In genomic region chr21:34498623-34499022, GRCh38 we compare ENCODE assay signal across 18 cellular contexts. TPM values are rescaled to one million over a fixed set of nuclear protein-coding genes. Genes with fewer than 3 reads are reported as not detected.
A peak's percentile ranks its signal among the peaks of the same experiment; 100 is the strongest.
DNase-seq lines count a peak whose midpoint lies in the region; TF ChIP-seq lines count a peak whose summit lies in the region.
"Had no signal": no experiment of that assay in that cellular context is flagged by ENCODE, and none has a peak within 500 bp of the region (broad histone marks: within the 10 kb centered on the region; RNA-seq: fewer than 3 reads in every experiment).

No MANE protein-coding gene starts in this region.

- H3K4me3 Mint-ChIP-seq in osteocyte (ENCODE audit: unreplicated experiment): no peak overlapping the region
- H3K4me3 Mint-ChIP-seq: activated naive CD8-positive, alpha-beta T cell treated with anti-CD3 and anti-CD28 coated beads for 36 hours; activated T-cell treated with anti-CD3 and anti-CD28 coated beads, Interleukin-2, amount 50 U/mL, for 24 hours; memory B cell; nephron had no signal

- H3K4me1 Mint-ChIP-seq in osteocyte (ENCODE audit: unreplicated experiment): peaks cover 20% of the 10 kb centered on the region
- H3K4me1 Mint-ChIP-seq: activated naive CD8-positive, alpha-beta T cell treated with anti-CD3 and anti-CD28 coated beads for 36 hours; memory B cell; nephron had no signal

- peaks cover 25% of the 10 kb centered on the region for H3K9me3 Mint-ChIP-seq in osteocyte (ENCODE audit: unreplicated experiment)

- peaks cover 13% of the 10 kb centered on the region for H3K36me3 Mint-ChIP-seq in osteocyte (ENCODE audit: unreplicated experiment)
- H3K36me3 Mint-ChIP-seq: activated naive CD8-positive, alpha-beta T cell treated with anti-CD3 and anti-CD28 coated beads for 36 hours had no signal

- TF ChIP-seq CTCF in choroid plexus epithelial cell (conservative IDR thresholded peaks at IDR 0.05; ENCODE audit: low read depth, low read length): no peak
- no peak for TF ChIP-seq CTCF in osteocyte (IDR thresholded peaks at IDR 0.05)

- H3K4me3 ChIP-seq in choroid plexus epithelial cell (ENCODE audit: low read depth, low read length): no peak overlapping the region
- H3K4me3 ChIP-seq: upper lobe of left lung had no signal

- CTCF ChIA-PET in HEK293T (lab: Yijun Ruan, JAX): interaction anchor here (1.8 kb wide), 1 partner anchor 12 kb away, joined by 4 read pairs; no protein-coding TSS in a partner anchor

- peak overlapping the region; percentile 15 for H3K27ac Mint-ChIP-seq in osteocyte (ENCODE audit: unreplicated experiment)
- H3K27ac Mint-ChIP-seq: activated naive CD8-positive, alpha-beta T cell treated with anti-CD3 and anti-CD28 coated beads for 36 hours; activated T-cell treated with anti-CD3 and anti-CD28 coated beads, Interleukin-2, amount 50 U/mL, for 24 hours; memory B cell; nephron had no signal

- DNase-seq in NCI-H146 (lab: John Stamatoyannopoulos, UW): peak; percentile 0
- no peak for DNase-seq in NCI-H146 treated with DMSO at 0.1 percent for 48 hours (lab: John Stamatoyannopoulos, UW; ENCODE audit: unreplicated experiment)
- DNase-seq in NCI-H2196 (lab: John Stamatoyannopoulos, UW; ENCODE audit: unreplicated experiment): peak; percentile 31
- peak; percentile 87 for DNase-seq in choroid plexus epithelial cell (ENCODE audit: low read depth)
- no peak for DNase-seq in osteocyte (ENCODE audit: extremely low spot score, unreplicated experiment)
- DNase-seq in HEK293T (ENCODE audit: extremely low spot score): no peak
- DNase-seq in stimulated activated naive CD4-positive, alpha-beta T cell treated with Interleukin-2 at 50 U/mL for 16 hours (lab: John Stamatoyannopoulos, UW): no peak
- DNase-seq in activated CD8-positive, alpha-beta memory T cell treated with anti-CD3 and anti-CD28 coated beads, Interleukin-2, amount 50 U/mL, for 48 hours: no peak
- DNase-seq: activated naive CD8-positive, alpha-beta T cell treated with anti-CD3 and anti-CD28 coated beads for 36 hours; activated T-cell treated with anti-CD3 and anti-CD28 coated beads, Interleukin-2, amount 50 U/mL, for 24 hours; KG1; NCI-H1436; NCI-H774; stimulated activated CD4-positive, alpha-beta T cell treated with anti-CD3 and anti-CD28 coated beads, Interleukin-15, amount 100 ng/mL, for 24 hours; stimulated activated naive CD8-positive, alpha-beta T cell treated with anti-CD3 and anti-CD28 coated beads, Interleukin-15, Interleukin-2, amounts not matched to agents 100 U/mL and 50 U/mL, for 24 hours; upper lobe of left lung had no signal

- H3K27me3 Mint-ChIP-seq in osteocyte (ENCODE audit: unreplicated experiment): peaks cover 4% of the 10 kb centered on the region

- POLR2A ChIA-PET in HEK293T (lab: Yijun Ruan, JAX): no interaction called here

TF ChIP-seq in HEK293T, 16 proteins besides CTCF, POLR2A, EP300 and RAD21:
- TF ChIP-seq BHLHE40 (IDR thresholded peaks at IDR 0.05; ENCODE audit: borderline replicate concordance) (no peak), FOXK2 (IDR thresholded peaks at IDR 0.05) (no peak), ELF4 (IDR thresholded peaks at IDR 0.05) (no peak), FOXA1 (IDR thresholded peaks at IDR 0.05) (no peak), FOXM1 (IDR thresholded peaks at IDR 0.05; ENCODE audit: borderline replicate concordance) (no peak), CTBP1 (IDR thresholded peaks at IDR 0.05; ENCODE audit: borderline replicate concordance) (no peak), ZNF384 (IDR thresholded peaks at IDR 0.05) (no peak), LEF1 (IDR thresholded peaks at IDR 0.05; ENCODE audit: borderline replicate concordance) (no peak), TARDBP (IDR thresholded peaks at IDR 0.05) (no peak), SP1 (IDR thresholded peaks at IDR 0.05) (no peak), PKNOX1 (IDR thresholded peaks at IDR 0.05) (no peak), NFRKB (IDR thresholded peaks at IDR 0.05) (no peak), L3MBTL2 (conservative IDR thresholded peaks at IDR 0.05) (no peak)

RNA-seq across cellular contexts. Expression of gene KCNE1, which starts 13.4 kb away (rescaled TPM):
- 0.44 and 0.59 TPM in 2 replicates for total RNA-seq in osteocyte

Comparison
In these comparisons a context has a peak if more than half of its experiments do, and no peak if none do; other contexts are left out.
1. DNase-seq: peak in NCI-H146 (single experiment), NCI-H2196 (single experiment) and choroid plexus epithelial cell (single experiment); none in NCI-H146 treated with DMSO at 0.1 percent for 48 hours (single experiment), osteocyte (single experiment), HEK293T (single experiment), stimulated activated naive CD4-positive, alpha-beta T cell treated with Interleukin-2 at 50 U/mL for 16 hours (single experiment) and activated CD8-positive, alpha-beta memory T cell treated with anti-CD3 and anti-CD28 coated beads, Interleukin-2, amount 50 U/mL, for 48 hours (single experiment).